ENCODE assay signal across 11 cellular contexts in the genomic region with DNA sequence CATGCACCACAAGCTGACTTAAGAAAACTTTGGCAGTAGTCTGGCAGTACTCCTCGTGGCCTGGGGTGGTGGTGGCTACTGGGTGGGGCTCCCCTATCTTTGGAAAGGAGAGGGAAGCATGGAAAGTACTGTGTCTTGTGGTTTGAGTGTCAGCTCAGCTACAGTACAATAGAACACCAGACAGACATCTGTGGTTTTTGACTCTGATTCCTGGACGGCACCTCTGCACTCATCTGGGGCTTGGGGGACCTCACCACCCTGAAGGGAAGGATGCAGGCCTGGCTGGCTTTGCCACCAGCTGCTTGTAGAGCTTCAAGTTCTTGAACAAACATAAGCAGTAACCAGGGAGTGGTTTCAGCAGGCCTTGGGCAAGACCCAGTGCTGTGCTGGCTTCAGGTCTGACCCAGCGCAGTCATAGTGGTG. TPM values are rescaled to one million over a fixed set of nuclear protein-coding genes. Genes with fewer than 3 reads are reported as not detected.
DNase-seq lines count a peak whose midpoint lies in the region; ATAC-seq and TF ChIP-seq lines count a peak whose summit lies in the region.
"Had no signal": no experiment of that assay in that cellular context is flagged by ENCODE, and none has a peak within 500 bp of the region (broad histone marks: within the 10 kb centered on the region; RNA-seq: fewer than 3 reads in every experiment).

No MANE protein-coding gene starts in this region.

- peaks cover 43% of the 10 kb centered on the region for H3K4me1 Mint-ChIP-seq in activated CD4-positive, alpha-beta T cell treated with anti-CD3 and anti-CD28 coated beads for 36 hours
- peaks cover 22% of the 10 kb centered on the region for H3K4me1 Mint-ChIP-seq in chondrocyte (ENCODE audit: low read depth)

- no peaks in the 10 kb centered on the region for H3K9me2 ChIP-seq in PC-9 (ENCODE audit: insufficient read depth)

- no peak for TF ChIP-seq POLR2A in spleen (IDR thresholded peaks at IDR 0.05)

- H4K20me1 ChIP-seq in PC-9 (ENCODE audit: insufficient read depth) = no peaks in the 10 kb centered on the region

- H3K4me3 ChIP-seq in PC-9 (no peak overlapping the region), spleen (no peak overlapping the region)
- H3K4me3 ChIP-seq: cardiac muscle cell had no signal

- H3K27ac ChIP-seq in PC-9 = peak overlapping the region; percentile 11; the same call in 1 of the 2 replicates
- H3K27ac ChIP-seq in spleen = peak overlapping the region in 3 of 8 donors; percentile 11 to 41 (median 21)
- H3K27ac ChIP-seq: cardiac muscle cell had no signal

- WGBS in spleen, 5 donors = 40 to 78% (median 56%) methylated on average over 2 to 3 of the region's 3 CpGs

- TF ChIP-seq CTCF in PC-9 (conservative IDR thresholded peaks at IDR 0.05) (no peak), chondrocyte (IDR thresholded peaks at IDR 0.05) (no peak), spleen (IDR thresholded peaks at IDR 0.05 in 8 of 11, conservative IDR thresholded peaks at IDR 0.05 in 3 of 11) (no peak)

- no peak overlapping the region; the same call in 1 of the 2 replicates for H3K4me2 ChIP-seq in PC-9

- H3K27me3 ChIP-seq in PC-9 (ENCODE audit: insufficient read depth, low read depth) = no peaks in the 10 kb centered on the region
- H3K27me3 ChIP-seq in spleen (replicated peaks in 1 of 7) = no peaks in the 10 kb centered on the region
- H3K27me3 ChIP-seq: cardiac muscle cell had no signal

- no peak overlapping the region for H3K4me3 Mint-ChIP-seq in activated CD4-positive, alpha-beta T cell treated with anti-CD3 and anti-CD28 coated beads for 36 hours
- peak overlapping the region; percentile 11 for H3K4me3 Mint-ChIP-seq in chondrocyte (ENCODE audit: unreplicated experiment)

- no peak overlapping the region for H2AFZ ChIP-seq in PC-9

- peaks cover 1% of the 10 kb centered on the region; the same call in 1 of the 2 replicates for H3K9me3 ChIP-seq in PC-9 (ENCODE audit: insufficient read depth, low read depth)
- peaks cover 0 to 18% (median 14%) of the 10 kb centered on the region in 8 donors for H3K9me3 ChIP-seq in spleen

- H3K36me3 Mint-ChIP-seq in activated CD4-positive, alpha-beta T cell treated with anti-CD3 and anti-CD28 coated beads for 36 hours (ENCODE audit: low read depth) = peaks cover 23% of the 10 kb centered on the region
- peaks cover 5% of the 10 kb centered on the region for H3K36me3 Mint-ChIP-seq in chondrocyte (ENCODE audit: low read depth)

- peak; percentile 10 for ATAC-seq in activated CD4-positive, alpha-beta T cell treated with anti-CD3 and anti-CD28 coated beads for 36 hours
- ATAC-seq in HG03196 (IDR thresholded peaks at IDR 0.05; ENCODE audit: unreplicated experiment) = no peak
- ATAC-seq: sciatic nerve had no signal

- POLR2A ChIA-PET in activated CD4-positive, alpha-beta T cell treated with anti-CD3 and anti-CD28 coated beads for 36 hours (lab: Charles Lee) = interaction anchor here (0.8 kb wide), 1 partner anchor 193 kb away, joined by 4 read pairs; no protein-coding TSS in a partner anchor
- POLR2A ChIA-PET in PC-9 (lab: Charles Lee; ENCODE audit: unreplicated experiment) = no interaction called here

- H3K36me3 ChIP-seq in PC-9 (ENCODE audit: low read depth) (no peaks in the 10 kb centered on the region), spleen (no peaks in the 10 kb centered on the region)
- H3K36me3 ChIP-seq: cardiac muscle cell had no signal

- intact Hi-C loops in activated CD4-positive, alpha-beta T cell treated with anti-CD3 and anti-CD28 coated beads for 36 hours (cut with DNase I, micrococcal nuclease) = loop anchor here (5.0 to 10.0 kb wide), 5 partner anchors 42 to 505 kb away; partner anchors contain the start of genes AKNA (in 1 of the 2), TNFSF15 (in 1 of the 2) and TNFSF8 (in 1 of the 2)
- intact Hi-C loops in PC-9 (cut with micrococcal nuclease; ENCODE audit: unreplicated experiment) = no loop called here
- intact Hi-C loops in spleen (cut with DNase I; ENCODE audit: low total_unique reads) = no loop called here

- no peaks in the 10 kb centered on the region for H3K79me2 ChIP-seq in PC-9 (ENCODE audit: low read depth)

- peak overlapping the region; percentile 59 for H3K27ac Mint-ChIP-seq in activated CD4-positive, alpha-beta T cell treated with anti-CD3 and anti-CD28 coated beads for 36 hours
- H3K27ac Mint-ChIP-seq in chondrocyte (ENCODE audit: unreplicated experiment) = peak overlapping the region; percentile 37

- peak; percentile 52 for DNase-seq in activated CD4-positive, alpha-beta T cell treated with anti-CD3 and anti-CD28 coated beads for 36 hours
- DNase-seq in activated CD4-positive, alpha-beta T cell treated with anti-CD3 and anti-CD28 coated beads for 4 hours = no peak
- DNase-seq in PC-9 (peak; percentile 33 to 65), chondrocyte (ENCODE audit: low spot score) (no peak), spleen (peak; percentile 88), iPS-NIHi7 (ENCODE audit: extremely low spot score) (no peak), T1000 (lab: John Stamatoyannopoulos, UW) (no peak)
- DNase-seq: stimulated activated CD8-positive, alpha-beta memory T cell treated with anti-CD3 and anti-CD28 coated beads, Interleukin-4, amount 100 ng/mL, for 48 hours had no signal

- H3K27me3 Mint-ChIP-seq in activated CD4-positive, alpha-beta T cell treated with anti-CD3 and anti-CD28 coated beads for 36 hours = no peaks in the 10 kb centered on the region
- H3K27me3 Mint-ChIP-seq in chondrocyte (ENCODE audit: low read depth) = no peaks in the 10 kb centered on the region

- CTCF ChIA-PET in activated CD4-positive, alpha-beta T cell treated with anti-CD3 and anti-CD28 coated beads for 36 hours (lab: Charles Lee) = interaction anchor here (0.7 to 2.3 kb wide), 8 partner anchors 9 to 149 kb away, joined by 3 to 8 read pairs (median 4); no protein-coding TSS in a partner anchor
- CTCF ChIA-PET in PC-9 (lab: Charles Lee) = no interaction called here

- H3K4me1 ChIP-seq in PC-9 (replicated peaks; ENCODE audit: insufficient read depth) (peaks cover 36% of the 10 kb centered on the region), spleen (peaks cover 10 to 45% (median 32%) of the 10 kb centered on the region in 6 donors)

- peaks cover 32% of the 10 kb centered on the region for H3F3A ChIP-seq in PC-9 (ENCODE audit: insufficient read depth, low read depth)

- BruUV-seq in PC-9 (replicated peaks; lab: Mats Ljungman, UMichigan) = no TSS peak

- H3K9me3 Mint-ChIP-seq in activated CD4-positive, alpha-beta T cell treated with anti-CD3 and anti-CD28 coated beads for 36 hours (ENCODE audit: low read depth) = peaks cover 19% of the 10 kb centered on the region
- peaks cover 23% of the 10 kb centered on the region for H3K9me3 Mint-ChIP-seq in chondrocyte (ENCODE audit: low read depth)

RNA-seq across cellular contexts. Expression of gene TNFSF8, which starts 40.6 kb away (rescaled TPM):
- 10 to 100 TPM; 42.3 to 48.2 TPM for total RNA-seq in activated CD4-positive, alpha-beta T cell treated with anti-CD3 and anti-CD28 coated beads for 36 hours
- total RNA-seq in PC-9 (2021) = not detected in 2 replicates
- total RNA-seq in chondrocyte = not detected in 3 replicates
- 10 to 100 TPM in 5 of 7 donors, 1 to 10 TPM in 2; 7.1 to 42.7 (median 19.2) TPM for total RNA-seq in spleen
- 10 to 100 TPM in 2 of 3 donors, 1 to 10 TPM in 1; 4.8 to 16.0 (median 10.2) TPM for polyA plus RNA-seq in spleen
- total RNA-seq: cardiac muscle cell had no signal
- polyA plus RNA-seq: cardiac muscle cell had no signal

Comparison
In these comparisons a context has a peak if more than half of its experiments do, and no peak if none do; other contexts are left out.
1. DNase-seq: peak in activated CD4-positive, alpha-beta T cell treated with anti-CD3 and anti-CD28 coated beads for 36 hours (single experiment), PC-9 (2 of 2) and spleen (single experiment); none in activated CD4-positive, alpha-beta T cell treated with anti-CD3 and anti-CD28 coated beads for 4 hours (0 of 2), chondrocyte (single experiment), iPS-NIHi7 (single experiment) and T1000 (single experiment).
2. intact Hi-C loops: an anchor here in activated CD4-positive, alpha-beta T cell treated with anti-CD3 and anti-CD28 coated beads for 36 hours (5.0 to 10.0 kb wide); none called in PC-9 and spleen.